ENCODE assay signal across 1 cellular context in the genomic region with DNA sequence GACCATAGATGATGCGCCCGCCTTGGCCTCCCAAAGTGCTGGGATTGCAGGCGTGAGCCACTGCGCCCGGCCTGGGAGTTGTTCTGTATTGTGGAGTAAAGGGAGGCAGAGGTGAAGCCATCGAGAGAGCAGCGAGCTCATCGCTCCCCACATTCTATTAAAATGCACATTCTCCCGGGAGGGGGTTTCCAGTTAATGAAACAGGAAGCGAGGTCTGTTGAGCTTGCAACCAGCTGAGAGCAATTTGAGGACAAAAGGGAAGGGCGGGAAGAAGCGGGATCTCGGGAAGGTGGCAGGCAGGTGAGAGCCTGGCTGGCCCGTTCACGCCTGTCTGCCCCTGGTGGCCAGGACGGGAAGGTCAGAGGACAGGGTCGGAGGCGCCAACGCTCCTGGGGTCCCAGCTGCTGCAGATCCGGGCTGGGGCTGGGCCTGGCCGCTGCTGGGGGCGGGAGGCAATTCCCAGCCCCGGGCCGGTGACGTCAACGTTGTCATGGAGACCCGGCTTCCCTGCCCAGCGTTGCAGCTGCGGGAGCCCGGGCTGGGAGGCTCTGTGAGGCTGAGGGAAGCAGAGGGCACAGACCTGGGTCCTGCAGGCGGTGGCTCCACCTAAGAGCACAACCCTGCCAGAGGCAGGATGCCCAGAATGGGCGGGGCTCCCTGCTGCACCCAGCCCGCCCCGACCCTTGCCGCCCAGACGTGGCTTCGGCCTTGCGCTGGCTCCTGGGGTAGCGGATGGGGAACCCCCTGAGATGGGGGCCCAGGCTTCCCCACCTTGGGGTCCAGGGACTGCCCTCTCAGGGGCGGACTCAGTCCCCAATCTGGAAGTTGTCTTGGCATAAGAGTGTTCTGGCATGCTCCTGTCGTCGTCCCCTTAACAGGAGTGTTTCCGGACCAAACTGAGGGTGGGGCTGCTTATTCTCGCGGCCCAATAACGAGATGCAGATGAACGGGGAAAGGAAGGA.
TF ChIP-seq lines count a peak whose summit lies in the region.

No MANE protein-coding gene starts in this region.

TF ChIP-seq in WTC11, 78 proteins besides CTCF, POLR2A, EP300 and RAD21 (continued from another document):
- TF ChIP-seq AFF4 (CRISPR knock-in tag; IDR thresholded peaks at IDR 0.05; ENCODE audit: borderline replicate concordance): no peak; the same call in 1 of the 2 replicates
